ENCODE assay signal across 10 cellular contexts in genomic region chr4:3791910-3792542, GRCh38. TPM values are rescaled to one million over a fixed set of nuclear protein-coding genes. Genes with fewer than 3 reads are reported as not detected.
DNase-seq lines count a peak whose midpoint lies in the region; ATAC-seq and TF ChIP-seq lines count a peak whose summit lies in the region.
"Had no signal": no experiment of that assay in that cellular context is flagged by ENCODE, and none has a peak within 500 bp of the region (broad histone marks: within the 10 kb centered on the region; RNA-seq: fewer than 3 reads in every experiment).

No MANE protein-coding gene starts in this region.

- no peak overlapping the region for H3K27ac Mint-ChIP-seq in progenitor cell of endocrine pancreas
- H3K27ac Mint-ChIP-seq: T-cell had no signal

- no peaks in the 10 kb centered on the region for H4K20me1 ChIP-seq in GM23248 (ENCODE audit: insufficient read depth)

- H3K4me3 Mint-ChIP-seq in progenitor cell of endocrine pancreas (ENCODE audit: low read depth): no peak overlapping the region
- H3K4me3 Mint-ChIP-seq: T-cell had no signal

- H3K79me2 ChIP-seq in GM23248 (ENCODE audit: insufficient read depth): no peaks in the 10 kb centered on the region

- H3K9me3 ChIP-seq in GM23248 (ENCODE audit: low read depth): no peaks in the 10 kb centered on the region

- peaks cover 22% of the 10 kb centered on the region for H3K27me3 Mint-ChIP-seq in progenitor cell of endocrine pancreas

- in situ Hi-C loops in GM23248 (cut with MboI): no loop called here

- no peak overlapping the region for H2AFZ ChIP-seq in GM23248

- H3K27me3 ChIP-seq in GM23248 (replicated peaks; ENCODE audit: insufficient read depth): peaks cover 5% of the 10 kb centered on the region; the same call in 1 of the 2 replicates

- H3K4me1 Mint-ChIP-seq in progenitor cell of endocrine pancreas (ENCODE audit: low read depth): no peaks in the 10 kb centered on the region
- H3K4me1 Mint-ChIP-seq: T-cell had no signal

- H3K4me3 ChIP-seq in GM23248 (no peak overlapping the region), epithelial cell of esophagus (ENCODE audit: low read length) (no peak overlapping the region)

- no peaks in the 10 kb centered on the region for H3F3A ChIP-seq in GM23248 (ENCODE audit: insufficient read depth)

- H3K9me2 ChIP-seq in GM23248 (ENCODE audit: insufficient read depth): no peaks in the 10 kb centered on the region

- peaks cover 10% of the 10 kb centered on the region for H3K9me3 Mint-ChIP-seq in progenitor cell of endocrine pancreas (ENCODE audit: low read depth)

- no peaks in the 10 kb centered on the region for H3K36me3 ChIP-seq in GM23248 (ENCODE audit: low read depth)

- DNase-seq in GM23248 (peak; percentile 34), NCI-H226 (peak; percentile 26), epithelial cell of esophagus (ENCODE audit: low read depth) (peak; percentile 23), progenitor cell of endocrine pancreas (ENCODE audit: low spot score, unreplicated experiment) (peak; percentile 91), AML-193 (lab: John Stamatoyannopoulos, UW) (no peak), SIG-M5 treated with dmso at 0.1 percent for 504 hours (lab: John Stamatoyannopoulos, UW; ENCODE audit: unreplicated experiment) (no peak), pons (ENCODE audit: low spot score) (no peak)
- DNase-seq: cortex of kidney had no signal

- H3K4me2 ChIP-seq in GM23248 (ENCODE audit: unreplicated experiment): no peak overlapping the region

- H3K4me1 ChIP-seq in GM23248 (ENCODE audit: insufficient read depth): no peaks in the 10 kb centered on the region

- no peaks in the 10 kb centered on the region for H3K36me3 Mint-ChIP-seq in progenitor cell of endocrine pancreas (ENCODE audit: insufficient read depth)
- H3K36me3 Mint-ChIP-seq: T-cell had no signal

- no peak for ATAC-seq in GM21390 (IDR thresholded peaks at IDR 0.05; ENCODE audit: unreplicated experiment)
- ATAC-seq: T-cell had no signal

- no peak overlapping the region for H3K9ac ChIP-seq in GM23248

- TF ChIP-seq CTCF in epithelial cell of esophagus (IDR thresholded peaks at IDR 0.05; ENCODE audit: insufficient read depth, low read depth, low read length, missing control alignments) (no peak), progenitor cell of endocrine pancreas (IDR thresholded peaks at IDR 0.05; ENCODE audit: unreplicated experiment) (no peak)

- 10 to 14% methylated on average over 13 of the region's 13 CpGs for WGBS in GM23248 (ENCODE audit: low coverage in 1 of 2, low lambda C conversion rate in 2 of 2, missing lambda C conversion rate in 2 of 2), 2 experiments

- H3K27ac ChIP-seq in GM23248: no peak overlapping the region

RNA-seq across cellular contexts. Expression of gene ADRA2C, which starts 25.8 kb away (rescaled TPM):
- total RNA-seq in GM23248 (2014; rRNA removed; shearing (Covaris generic)): 2.2 and 3.9 TPM in 2 replicates
- 0.09 and 0.14 TPM in 2 replicates for polyA plus RNA-seq in GM23248 (2016; fragmentation: Nextera tagmentation; extraction: Ambion mirVana)
- total RNA-seq in progenitor cell of endocrine pancreas: 2.9 and 3.0 TPM in 2 replicates

Comparison
In these comparisons a context has a peak if more than half of its experiments do, and no peak if none do; other contexts are left out.
1. DNase-seq: peak in GM23248 (single experiment), NCI-H226 (single experiment), epithelial cell of esophagus (single experiment) and progenitor cell of endocrine pancreas (single experiment); none in AML-193 (0 of 2), SIG-M5 treated with dmso at 0.1 percent for 504 hours (single experiment) and pons (single experiment).